In the genomic region with DNA sequence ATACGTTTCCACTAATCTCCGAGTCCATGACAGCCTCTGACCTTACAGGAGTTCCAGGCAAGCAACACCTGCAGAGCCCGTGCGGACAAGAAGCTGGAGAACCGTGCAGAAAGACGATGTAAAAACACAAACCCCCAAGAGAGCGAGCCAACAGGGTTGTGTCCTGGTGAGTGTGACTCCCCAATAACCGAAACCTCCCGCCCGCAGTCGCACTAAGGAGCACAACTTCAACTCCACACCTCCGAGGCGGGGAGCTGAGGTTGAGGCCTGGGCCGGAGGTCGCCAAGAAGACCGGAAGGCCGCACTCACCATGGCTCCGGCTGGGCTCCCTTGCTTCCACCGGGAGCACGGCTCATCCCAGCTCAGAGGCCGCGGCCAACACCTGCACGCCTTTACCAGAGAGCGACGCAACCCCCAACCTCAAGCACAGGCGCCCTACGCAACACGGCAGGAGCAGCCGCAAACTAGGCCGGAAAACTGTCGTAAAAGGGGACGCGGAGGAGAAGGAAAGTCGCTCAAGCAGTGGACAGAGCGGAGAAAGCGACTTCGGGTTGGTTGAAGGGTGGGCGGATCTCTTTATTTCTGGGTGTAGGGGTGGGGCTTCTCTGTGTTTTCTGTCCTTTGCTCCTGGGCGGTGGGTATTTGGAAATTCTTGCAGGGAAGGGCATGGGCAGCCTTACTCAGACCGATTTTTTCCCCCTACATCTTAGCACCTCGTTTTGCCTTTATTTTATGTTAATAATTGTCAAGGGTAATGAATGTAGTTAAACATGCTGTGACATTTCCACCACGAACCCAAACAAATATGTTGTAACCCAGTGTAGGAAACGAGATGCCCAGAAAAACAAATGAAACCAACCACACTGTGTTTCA, we compare ENCODE assay signal across 8 cellular contexts. TPM values are rescaled to one million over a fixed set of nuclear protein-coding genes. Genes with fewer than 3 reads are reported as not detected.
DNase-seq lines count a peak whose midpoint lies in the region; TF ChIP-seq lines count a peak whose summit lies in the region.

A gene (minus strand): TSS at position 446 of the 873 bp plus-strand sequence. CDS start 134 bp downstream, at position 312.

- H3K36me3 ChIP-seq in effector memory CD4-positive, alpha-beta T cell (ENCODE audit: control insufficient read depth, insufficient read depth, low read length): peaks cover 8% of the 10 kb centered on the region

- TF ChIP-seq CTCF in GM20000 (IDR thresholded peaks at IDR 0.05; ENCODE audit: extremely low read depth, missing control alignments): no peak

- peak within 1 kb of the TSS; percentile 80 for H3K27ac ChIP-seq in effector memory CD4-positive, alpha-beta T cell (ENCODE audit: insufficient read depth, low read length, poor library complexity, severe bottlenecking)

- DNase-seq in CMK (ENCODE audit: low read depth) (peak; percentile 90), GM20000 (ENCODE audit: low spot score) (peak; percentile 86), HT-29 (ENCODE audit: low spot score) (peak; percentile 92), NOMO-1 (lab: John Stamatoyannopoulos, UW; ENCODE audit: unreplicated experiment in 2 of 2) (peak; percentile 99 to 100), lung microvascular endothelial cell (ENCODE audit: low read depth in 2 of 2) (peak; percentile 89 to 97)
- peak; percentile 87 to 88 (median 87) for DNase-seq in effector memory CD4-positive, alpha-beta T cell
- DNase-seq in stimulated activated CD4-positive, alpha-beta T cell treated with anti-CD3 and anti-CD28 coated beads, TNF-alpha, amount 100 ng/mL, for 48 hours (ENCODE audit: low read depth in 3 of 3): peak; percentile 74 to 85 (median 85)

- H3K9me3 ChIP-seq in effector memory CD4-positive, alpha-beta T cell (ENCODE audit: control insufficient read depth, low read length): no peaks in the 10 kb centered on the region

- H3K4me1 ChIP-seq in effector memory CD4-positive, alpha-beta T cell (ENCODE audit: control insufficient read depth, insufficient read depth, low read length, poor library complexity, severe bottlenecking): no peaks in the 10 kb centered on the region

- H3K4me3 ChIP-seq in effector memory CD4-positive, alpha-beta T cell (ENCODE audit: insufficient read depth, low read depth, low read length, poor library complexity, severe bottlenecking): peak within 1 kb of the TSS; percentile 85

- CTCF ChIA-PET in activated CD8-positive, alpha-beta memory T cell treated with anti-CD3 and anti-CD28 coated beads for 36 hours (lab: Charles Lee): interaction anchor here (0.6 to 0.8 kb wide), 2 partner anchors 78 to 192 kb away, joined by 3 read pairs; a partner anchor contains a TSS

- no peaks in the 10 kb centered on the region for H3K27me3 ChIP-seq in effector memory CD4-positive, alpha-beta T cell (replicated peaks; ENCODE audit: control insufficient read depth, insufficient read depth, low read length, poor library complexity, severe bottlenecking)

- POLR2A ChIA-PET in activated CD8-positive, alpha-beta memory T cell treated with anti-CD3 and anti-CD28 coated beads for 36 hours (lab: Charles Lee): interaction anchor here (0.6 to 1.4 kb wide), 2 partner anchors 71 to 77 kb away, joined by 9 to 15 read pairs; a partner anchor contains a TSS

RNA-seq across cellular contexts. Expression of the gene that starts here (rescaled TPM):
- 37.3 and 43.6 TPM in 2 replicates for total RNA-seq in HT-29 (2014; rRNA removed; shearing (Covaris generic))
- 10 to 100 TPM; 76.9 to 83.3 TPM for total RNA-seq in activated CD8-positive, alpha-beta memory T cell treated with anti-CD3 and anti-CD28 coated beads for 36 hours
- total RNA-seq in lung microvascular endothelial cell: 21.6 and 25.8 TPM in 2 replicates

Comparison
In these comparisons a context has a peak if more than half of its experiments do, and no peak if none do; other contexts are left out.
1. Peak in every context shown above with its lines: DNase-seq, H3K4me3 ChIP-seq and H3K27ac ChIP-seq.